Comparison of ENCODE assay signal across 17 cellular contexts in genomic region chr2:199814084-199814844, GRCh38.
"Had no signal": no experiment of that assay in that cellular context is flagged by ENCODE, and none has a peak within 500 bp of the region (broad histone marks: within the 10 kb centered on the region; RNA-seq: fewer than 3 reads in every experiment).

No MANE protein-coding gene starts in this region.

- H3K9me3 ChIP-seq: neutrophil, right atrium auricular region had no signal

- H3K4me1 Mint-ChIP-seq: activated naive CD4-positive, alpha-beta T cell treated with anti-CD3 and anti-CD28 coated beads, Interleukin-2, amount 50 U/mL, for 24 hours; naive thymus-derived CD4-positive, alpha-beta T cell; stimulated activated naive B cell treated with anti-CD40 and anti-IgM and Interleukin-4, amounts not matched to agents 10 μg/mL and 1 μg/mL and 100 μg/mL, for 72 hours had no signal

- H3K9me3 Mint-ChIP-seq: activated naive CD4-positive, alpha-beta T cell treated with anti-CD3 and anti-CD28 coated beads, Interleukin-2, amount 50 U/mL, for 24 hours; naive thymus-derived CD4-positive, alpha-beta T cell; stimulated activated naive B cell treated with anti-CD40 and anti-IgM and Interleukin-4, amounts not matched to agents 10 μg/mL and 1 μg/mL and 100 μg/mL, for 72 hours had no signal

- H3K27me3 ChIP-seq: brain microvascular endothelial cell, neutrophil, right atrium auricular region had no signal

- H3K4me1 ChIP-seq: right atrium auricular region had no signal

- ATAC-seq: naive thymus-derived CD4-positive, alpha-beta T cell; stimulated activated naive B cell treated with anti-CD40 and anti-IgM and Interleukin-4, amounts not matched to agents 10 μg/mL and 1 μg/mL and 100 μg/mL, for 72 hours; WTC11 had no signal

- DNase-seq: activated CD4-positive, alpha-beta T cell treated with anti-CD3 and anti-CD28 coated beads, Interleukin-2, amount 50 U/mL, for 1 hour; activated T-cell treated with anti-CD3 and anti-CD28 coated beads, Interleukin-2, amount 50 U/mL, for 1 hour; amniotic stem cell; brain microvascular endothelial cell; dermis blood vessel endothelial cell; hypothalamus; kidney glomerular epithelial cell; naive thymus-derived CD4-positive, alpha-beta T cell; posterior cingulate gyrus; stimulated activated naive B cell treated with anti-CD40 and anti-IgM and Interleukin-4, amounts not matched to agents 10 μg/mL and 1 μg/mL and 100 μg/mL, for 72 hours; substantia nigra; T-helper 1 cell had no signal

- H3K27me3 Mint-ChIP-seq: activated naive CD4-positive, alpha-beta T cell treated with anti-CD3 and anti-CD28 coated beads, Interleukin-2, amount 50 U/mL, for 24 hours; naive thymus-derived CD4-positive, alpha-beta T cell; stimulated activated naive B cell treated with anti-CD40 and anti-IgM and Interleukin-4, amounts not matched to agents 10 μg/mL and 1 μg/mL and 100 μg/mL, for 72 hours had no signal

- H3K36me3 ChIP-seq: brain microvascular endothelial cell, neutrophil, right atrium auricular region had no signal

- H3K27ac ChIP-seq: brain microvascular endothelial cell, neutrophil, right atrium auricular region had no signal

- H3K27ac Mint-ChIP-seq: activated naive CD4-positive, alpha-beta T cell treated with anti-CD3 and anti-CD28 coated beads, Interleukin-2, amount 50 U/mL, for 24 hours; naive thymus-derived CD4-positive, alpha-beta T cell; stimulated activated naive B cell treated with anti-CD40 and anti-IgM and Interleukin-4, amounts not matched to agents 10 μg/mL and 1 μg/mL and 100 μg/mL, for 72 hours; WTC11 had no signal

- H3K4me3 Mint-ChIP-seq: activated naive CD4-positive, alpha-beta T cell treated with anti-CD3 and anti-CD28 coated beads, Interleukin-2, amount 50 U/mL, for 24 hours; naive thymus-derived CD4-positive, alpha-beta T cell; stimulated activated naive B cell treated with anti-CD40 and anti-IgM and Interleukin-4, amounts not matched to agents 10 μg/mL and 1 μg/mL and 100 μg/mL, for 72 hours; WTC11 had no signal

- H3K4me3 ChIP-seq: lung, right atrium auricular region had no signal
